ENCODE assay signal across 1 cellular context in the genomic region with DNA sequence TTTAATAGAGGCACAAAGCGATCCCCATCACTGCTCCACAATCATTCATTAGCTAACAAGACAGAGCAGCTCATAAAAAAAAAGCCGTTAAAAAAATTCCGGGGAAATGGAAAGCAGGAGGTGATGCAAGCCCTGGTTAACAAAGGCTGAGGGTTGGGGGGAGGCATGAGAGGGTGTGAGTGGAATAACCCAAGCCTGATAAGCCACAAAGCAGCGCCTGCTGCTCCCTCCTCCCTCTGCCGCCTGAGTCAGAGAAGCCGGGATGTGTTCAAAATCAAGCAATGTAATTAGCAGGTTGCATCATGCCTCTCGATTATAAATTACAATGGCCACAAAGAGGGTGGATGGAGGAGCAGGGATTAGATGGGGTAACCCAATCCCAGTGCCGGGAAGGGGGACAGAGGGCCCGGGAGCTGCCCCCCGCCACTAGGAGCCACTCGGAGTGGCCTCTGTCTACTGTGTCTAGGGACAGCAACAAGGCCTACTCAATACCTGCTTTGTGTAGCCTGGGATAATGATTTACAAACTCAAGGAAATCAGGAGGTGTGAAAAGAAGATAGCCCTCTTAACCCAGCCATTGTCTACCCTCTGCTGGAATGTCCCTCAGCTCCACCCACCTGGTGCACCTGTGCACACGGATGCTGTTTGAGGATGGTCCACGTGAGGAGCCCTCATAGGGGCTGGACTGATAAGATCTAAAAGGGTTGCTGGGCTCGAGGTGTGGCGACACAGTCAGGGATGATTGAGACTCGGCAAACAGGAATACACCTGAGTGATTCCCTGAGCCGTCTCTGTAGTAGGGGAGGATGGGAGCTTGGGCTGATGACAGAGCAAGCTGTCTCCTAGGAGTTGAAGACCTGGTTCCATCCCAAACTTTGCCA.
TF ChIP-seq lines count a peak whose summit lies in the region.

No MANE protein-coding gene starts in this region.

TF ChIP-seq in K562, 482 proteins besides CTCF, POLR2A, EP300 and RAD21 (continued from another document and continues in another):
- TF ChIP-seq SIRT6 (IDR thresholded peaks at IDR 0.05; ENCODE audit: low read depth, low read length) (no peak), TAL1 (IDR thresholded peaks at IDR 0.05) (peak; percentile 55), NFATC3 (IDR thresholded peaks at IDR 0.05) (peak; percentile 86; the same call in 1 of the 2 replicates), CBX5 (IDR thresholded peaks at IDR 0.05; ENCODE audit: borderline replicate concordance, low read depth) (no peak; the same call in 1 of the 2 replicates), PHB2 (IDR thresholded peaks at IDR 0.05; ENCODE audit: low read depth) (no peak), CC2D1A (IDR thresholded peaks at IDR 0.05) (no peak), BRCA1 (IDR thresholded peaks at IDR 0.05) (no peak), BRCA1 (CRISPR knock-in tag; IDR thresholded peaks at IDR 0.05) (no peak), COPS2 (conservative IDR thresholded peaks at IDR 0.05) (no peak), NFE2L1 (tag; IDR thresholded peaks at IDR 0.05; ENCODE audit: borderline replicate concordance, low read depth) (no peak), ELF1 (tag; IDR thresholded peaks at IDR 0.05) (peak; percentile 63; the same call in 1 of the 2 replicates), POLR2H (tag; IDR thresholded peaks at IDR 0.05; ENCODE audit: low read depth) (peak; percentile 84; the same call in 1 of the 2 replicates), ESRRA (IDR thresholded peaks at IDR 0.05; ENCODE audit: borderline replicate concordance, low read depth) (peak; percentile 61; the same call in 1 of the 2 replicates), PCBP1 (IDR thresholded peaks at IDR 0.05; ENCODE audit: low read depth, low read length, poor library complexity, severe bottlenecking) (no peak), HOXB6 (CRISPR knock-in tag; IDR thresholded peaks at IDR 0.05; ENCODE audit: borderline replicate concordance) (no peak), LCOR (CRISPR knock-in tag; IDR thresholded peaks at IDR 0.05) (peak; percentile 92; the same call in 1 of the 2 replicates), ZNF12 (CRISPR knock-in tag; IDR thresholded peaks at IDR 0.05) (peak; percentile 55; the same call in 1 of the 2 replicates), PHB (CRISPR knock-in tag; IDR thresholded peaks at IDR 0.05) (no peak), NR4A1 (CRISPR knock-in tag; IDR thresholded peaks at IDR 0.05) (no peak), NR4A1 (tag; IDR thresholded peaks at IDR 0.05) (peak; percentile 98), PRPF4 (IDR thresholded peaks at IDR 0.05; ENCODE audit: insufficient read depth, low read depth, low read length, poor library complexity, severe bottlenecking) (no peak), NR2C1 (IDR thresholded peaks at IDR 0.05) (peak; percentile 2; the same call in 1 of the 2 replicates), NR2C1 (tag; IDR thresholded peaks at IDR 0.05) (peak; percentile 79), ZNF175 (CRISPR knock-in tag; IDR thresholded peaks at IDR 0.05; ENCODE audit: low read depth) (peak; percentile 85), BCOR (IDR thresholded peaks at IDR 0.05) (0 out of 2 replicates have a peak, but pooled peaks have one; percentile 16), STAT5B (CRISPR knock-in tag; IDR thresholded peaks at IDR 0.05) (0 out of 2 replicates have a peak, but pooled peaks have one; percentile 34), SMARCA5 (IDR thresholded peaks at IDR 0.05) (no peak; the same call in 1 of the 2 replicates), ELF2 (CRISPR knock-in tag; IDR thresholded peaks at IDR 0.05) (no peak), ZSCAN32 (CRISPR knock-in tag; IDR thresholded peaks at IDR 0.05) (peak; percentile 97), TRIM24 (IDR thresholded peaks at IDR 0.05) (peak; percentile 93 to 96), KHSRP (IDR thresholded peaks at IDR 0.05) (no peak), ZNF165 (CRISPR knock-in tag; IDR thresholded peaks at IDR 0.05; ENCODE audit: borderline replicate concordance) (peak; percentile 92; the same call in 1 of the 2 replicates), CBFA2T3 (IDR thresholded peaks at IDR 0.05) (peak; percentile 46), MTA3 (IDR thresholded peaks at IDR 0.05; ENCODE audit: borderline replicate concordance) (no peak; the same call in 1 of the 2 replicates)
- TF ChIP-seq, protein P1, sequence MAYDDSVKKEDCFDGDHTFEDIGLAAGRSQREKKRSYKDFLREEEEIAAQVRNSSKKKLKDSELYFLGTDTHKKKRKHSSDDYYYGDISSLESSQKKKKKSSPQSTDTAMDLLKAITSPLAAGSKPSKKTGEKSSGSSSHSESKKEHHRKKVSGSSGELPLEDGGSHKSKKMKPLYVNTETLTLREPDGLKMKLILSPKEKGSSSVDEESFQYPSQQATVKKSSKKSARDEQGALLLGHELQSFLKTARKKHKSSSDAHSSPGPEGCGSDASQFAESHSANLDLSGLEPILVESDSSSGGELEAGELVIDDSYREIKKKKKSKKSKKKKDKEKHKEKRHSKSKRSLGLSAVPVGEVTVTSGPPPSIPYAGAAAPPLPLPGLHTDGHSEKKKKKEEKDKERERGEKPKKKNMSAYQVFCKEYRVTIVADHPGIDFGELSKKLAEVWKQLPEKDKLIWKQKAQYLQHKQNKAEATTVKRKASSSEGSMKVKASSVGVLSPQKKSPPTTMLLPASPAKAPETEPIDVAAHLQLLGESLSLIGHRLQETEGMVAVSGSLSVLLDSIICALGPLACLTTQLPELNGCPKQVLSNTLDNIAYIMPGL (CRISPR knock-in tag; IDR thresholded peaks at IDR 0.05) = no peak
- TF ChIP-seq, protein P2, sequence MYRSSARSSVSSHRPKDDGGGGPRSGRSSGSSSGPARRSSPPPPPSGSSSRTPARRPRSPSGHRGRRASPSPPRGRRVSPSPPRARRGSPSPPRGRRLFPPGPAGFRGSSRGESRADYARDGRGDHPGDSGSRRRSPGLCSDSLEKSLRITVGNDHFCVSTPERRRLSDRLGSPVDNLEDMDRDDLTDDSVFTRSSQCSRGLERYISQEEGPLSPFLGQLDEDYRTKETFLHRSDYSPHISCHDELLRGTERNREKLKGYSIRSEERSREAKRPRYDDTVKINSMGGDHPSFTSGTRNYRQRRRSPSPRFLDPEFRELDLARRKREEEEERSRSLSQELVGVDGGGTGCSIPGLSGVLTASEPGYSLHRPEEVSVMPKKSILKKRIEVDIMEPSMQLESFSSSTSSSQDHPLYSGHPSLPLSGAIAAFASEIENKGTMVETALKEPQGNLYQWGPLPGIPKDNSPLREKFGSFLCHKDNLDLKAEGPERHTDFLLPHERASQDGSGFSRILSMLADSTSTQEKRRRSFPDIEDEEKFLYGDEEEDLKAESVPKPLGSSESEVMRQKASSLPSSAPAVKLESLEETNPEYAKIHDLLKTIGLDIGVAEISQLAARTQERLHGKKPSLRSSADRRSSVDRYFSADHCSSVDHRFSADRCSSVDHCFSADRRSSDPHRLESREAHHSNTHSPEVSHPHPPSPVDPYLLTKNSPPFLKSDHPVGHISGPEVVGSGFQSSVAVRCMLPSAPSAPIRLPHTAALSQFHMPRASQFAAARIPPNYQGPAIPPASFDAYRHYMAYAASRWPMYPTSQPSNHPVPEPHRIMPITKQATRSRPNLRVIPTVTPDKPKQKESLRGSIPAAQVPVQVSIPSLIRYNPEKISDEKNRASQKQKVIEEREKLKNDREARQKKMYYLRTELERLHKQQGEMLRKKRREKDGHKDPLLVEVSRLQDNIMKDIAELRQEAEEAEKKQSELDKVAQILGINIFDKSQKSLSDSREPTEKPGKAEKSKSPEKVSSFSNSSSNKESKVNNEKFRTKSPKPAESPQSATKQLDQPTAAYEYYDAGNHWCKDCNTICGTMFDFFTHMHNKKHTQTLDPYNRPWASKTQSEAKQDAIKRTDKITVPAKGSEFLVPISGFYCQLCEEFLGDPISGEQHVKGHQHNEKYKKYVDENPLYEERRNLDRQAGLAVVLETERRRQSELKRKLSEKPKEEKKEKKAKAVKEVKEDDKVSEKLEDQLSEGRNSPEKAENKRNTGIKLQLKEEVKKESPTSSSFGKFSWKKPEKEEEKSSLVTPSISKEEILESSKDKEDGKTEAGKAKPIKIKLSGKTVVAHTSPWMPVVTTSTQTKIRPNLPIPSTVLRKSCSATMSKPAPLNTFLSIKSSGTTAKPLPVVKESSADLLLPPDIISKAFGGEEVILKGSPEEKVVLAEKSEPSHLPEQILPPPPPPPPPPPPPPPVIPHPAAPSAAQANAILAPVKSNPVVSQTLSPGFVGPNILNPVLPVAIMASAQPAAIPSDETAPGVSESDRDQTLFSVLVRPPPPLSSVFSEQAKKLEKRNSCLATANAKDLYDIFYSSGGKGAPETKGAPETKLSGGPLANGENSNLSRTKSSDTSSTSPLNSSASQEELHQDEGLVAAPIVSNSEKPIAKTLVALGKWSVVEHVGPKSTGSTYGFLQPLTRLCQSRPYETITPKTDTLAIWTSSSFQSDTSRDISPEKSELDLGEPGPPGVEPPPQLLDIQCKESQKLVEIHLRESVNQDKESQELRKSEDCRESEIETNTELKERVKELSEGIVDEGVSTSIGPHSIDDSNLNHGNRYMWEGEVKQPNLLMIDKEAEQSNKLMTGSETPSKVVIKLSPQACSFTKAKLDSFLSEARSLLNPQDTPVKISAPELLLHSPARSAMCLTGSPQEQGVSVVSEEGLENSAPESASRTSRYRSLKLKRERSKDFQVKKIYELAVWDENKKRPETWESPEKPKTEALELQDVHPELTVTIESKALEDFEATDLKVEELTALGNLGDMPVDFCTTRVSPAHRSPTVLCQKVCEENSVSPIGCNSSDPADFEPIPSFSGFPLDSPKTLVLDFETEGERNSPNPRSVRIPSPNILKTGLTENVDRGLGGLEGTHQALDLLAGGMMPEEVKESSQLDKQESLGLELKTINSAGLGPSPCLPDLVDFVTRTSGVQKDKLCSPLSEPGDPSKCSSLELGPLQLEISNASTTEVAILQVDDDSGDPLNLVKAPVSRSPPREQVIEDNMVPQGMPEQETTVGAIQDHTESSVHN (IDR thresholded peaks at IDR 0.05; ENCODE audit: borderline replicate concordance in 1 of 2, low read depth in 1 of 2) = peak in 1 of 2 experiments; percentile 92; a peak in 2 of 4 replicates
- TF ChIP-seq, protein P3, sequence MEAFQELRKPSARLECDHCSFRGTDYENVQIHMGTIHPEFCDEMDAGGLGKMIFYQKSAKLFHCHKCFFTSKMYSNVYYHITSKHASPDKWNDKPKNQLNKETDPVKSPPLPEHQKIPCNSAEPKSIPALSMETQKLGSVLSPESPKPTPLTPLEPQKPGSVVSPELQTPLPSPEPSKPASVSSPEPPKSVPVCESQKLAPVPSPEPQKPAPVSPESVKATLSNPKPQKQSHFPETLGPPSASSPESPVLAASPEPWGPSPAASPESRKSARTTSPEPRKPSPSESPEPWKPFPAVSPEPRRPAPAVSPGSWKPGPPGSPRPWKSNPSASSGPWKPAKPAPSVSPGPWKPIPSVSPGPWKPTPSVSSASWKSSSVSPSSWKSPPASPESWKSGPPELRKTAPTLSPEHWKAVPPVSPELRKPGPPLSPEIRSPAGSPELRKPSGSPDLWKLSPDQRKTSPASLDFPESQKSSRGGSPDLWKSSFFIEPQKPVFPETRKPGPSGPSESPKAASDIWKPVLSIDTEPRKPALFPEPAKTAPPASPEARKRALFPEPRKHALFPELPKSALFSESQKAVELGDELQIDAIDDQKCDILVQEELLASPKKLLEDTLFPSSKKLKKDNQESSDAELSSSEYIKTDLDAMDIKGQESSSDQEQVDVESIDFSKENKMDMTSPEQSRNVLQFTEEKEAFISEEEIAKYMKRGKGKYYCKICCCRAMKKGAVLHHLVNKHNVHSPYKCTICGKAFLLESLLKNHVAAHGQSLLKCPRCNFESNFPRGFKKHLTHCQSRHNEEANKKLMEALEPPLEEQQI (IDR thresholded peaks at IDR 0.05) = no peak
- TF ChIP-seq, protein P4, sequence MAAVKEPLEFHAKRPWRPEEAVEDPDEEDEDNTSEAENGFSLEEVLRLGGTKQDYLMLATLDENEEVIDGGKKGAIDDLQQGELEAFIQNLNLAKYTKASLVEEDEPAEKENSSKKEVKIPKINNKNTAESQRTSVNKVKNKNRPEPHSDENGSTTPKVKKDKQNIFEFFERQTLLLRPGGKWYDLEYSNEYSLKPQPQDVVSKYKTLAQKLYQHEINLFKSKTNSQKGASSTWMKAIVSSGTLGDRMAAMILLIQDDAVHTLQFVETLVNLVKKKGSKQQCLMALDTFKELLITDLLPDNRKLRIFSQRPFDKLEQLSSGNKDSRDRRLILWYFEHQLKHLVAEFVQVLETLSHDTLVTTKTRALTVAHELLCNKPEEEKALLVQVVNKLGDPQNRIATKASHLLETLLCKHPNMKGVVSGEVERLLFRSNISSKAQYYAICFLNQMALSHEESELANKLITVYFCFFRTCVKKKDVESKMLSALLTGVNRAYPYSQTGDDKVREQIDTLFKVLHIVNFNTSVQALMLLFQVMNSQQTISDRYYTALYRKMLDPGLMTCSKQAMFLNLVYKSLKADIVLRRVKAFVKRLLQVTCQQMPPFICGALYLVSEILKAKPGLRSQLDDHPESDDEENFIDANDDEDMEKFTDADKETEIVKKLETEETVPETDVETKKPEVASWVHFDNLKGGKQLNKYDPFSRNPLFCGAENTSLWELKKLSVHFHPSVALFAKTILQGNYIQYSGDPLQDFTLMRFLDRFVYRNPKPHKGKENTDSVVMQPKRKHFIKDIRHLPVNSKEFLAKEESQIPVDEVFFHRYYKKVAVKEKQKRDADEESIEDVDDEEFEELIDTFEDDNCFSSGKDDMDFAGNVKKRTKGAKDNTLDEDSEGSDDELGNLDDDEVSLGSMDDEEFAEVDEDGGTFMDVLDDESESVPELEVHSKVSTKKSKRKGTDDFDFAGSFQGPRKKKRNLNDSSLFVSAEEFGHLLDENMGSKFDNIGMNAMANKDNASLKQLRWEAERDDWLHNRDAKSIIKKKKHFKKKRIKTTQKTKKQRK (IDR thresholded peaks at IDR 0.05; ENCODE audit: borderline replicate concordance, low read depth, low read length) = no peak
- TF ChIP-seq, protein P5, sequence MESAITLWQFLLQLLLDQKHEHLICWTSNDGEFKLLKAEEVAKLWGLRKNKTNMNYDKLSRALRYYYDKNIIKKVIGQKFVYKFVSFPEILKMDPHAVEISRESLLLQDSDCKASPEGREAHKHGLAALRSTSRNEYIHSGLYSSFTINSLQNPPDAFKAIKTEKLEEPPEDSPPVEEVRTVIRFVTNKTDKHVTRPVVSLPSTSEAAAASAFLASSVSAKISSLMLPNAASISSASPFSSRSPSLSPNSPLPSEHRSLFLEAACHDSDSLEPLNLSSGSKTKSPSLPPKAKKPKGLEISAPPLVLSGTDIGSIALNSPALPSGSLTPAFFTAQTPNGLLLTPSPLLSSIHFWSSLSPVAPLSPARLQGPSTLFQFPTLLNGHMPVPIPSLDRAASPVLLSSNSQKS (CRISPR knock-in tag; IDR thresholded peaks at IDR 0.05) = 0 out of 2 replicates have a peak, but pooled peaks have one; percentile 76
- TF ChIP-seq, protein P6, sequence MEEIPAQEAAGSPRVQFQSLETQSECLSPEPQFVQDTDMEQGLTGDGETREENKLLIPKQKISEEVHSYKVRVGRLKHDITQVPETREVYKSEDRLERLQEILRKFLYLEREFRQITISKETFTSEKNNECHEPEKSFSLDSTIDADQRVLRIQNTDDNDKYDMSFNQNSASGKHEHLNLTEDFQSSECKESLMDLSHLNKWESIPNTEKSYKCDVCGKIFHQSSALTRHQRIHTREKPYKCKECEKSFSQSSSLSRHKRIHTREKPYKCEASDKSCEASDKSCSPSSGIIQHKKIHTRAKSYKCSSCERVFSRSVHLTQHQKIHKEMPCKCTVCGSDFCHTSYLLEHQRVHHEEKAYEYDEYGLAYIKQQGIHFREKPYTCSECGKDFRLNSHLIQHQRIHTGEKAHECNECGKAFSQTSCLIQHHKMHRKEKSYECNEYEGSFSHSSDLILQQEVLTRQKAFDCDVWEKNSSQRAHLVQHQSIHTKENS (CRISPR knock-in tag; IDR thresholded peaks at IDR 0.05) = no peak
